In the genomic region with DNA sequence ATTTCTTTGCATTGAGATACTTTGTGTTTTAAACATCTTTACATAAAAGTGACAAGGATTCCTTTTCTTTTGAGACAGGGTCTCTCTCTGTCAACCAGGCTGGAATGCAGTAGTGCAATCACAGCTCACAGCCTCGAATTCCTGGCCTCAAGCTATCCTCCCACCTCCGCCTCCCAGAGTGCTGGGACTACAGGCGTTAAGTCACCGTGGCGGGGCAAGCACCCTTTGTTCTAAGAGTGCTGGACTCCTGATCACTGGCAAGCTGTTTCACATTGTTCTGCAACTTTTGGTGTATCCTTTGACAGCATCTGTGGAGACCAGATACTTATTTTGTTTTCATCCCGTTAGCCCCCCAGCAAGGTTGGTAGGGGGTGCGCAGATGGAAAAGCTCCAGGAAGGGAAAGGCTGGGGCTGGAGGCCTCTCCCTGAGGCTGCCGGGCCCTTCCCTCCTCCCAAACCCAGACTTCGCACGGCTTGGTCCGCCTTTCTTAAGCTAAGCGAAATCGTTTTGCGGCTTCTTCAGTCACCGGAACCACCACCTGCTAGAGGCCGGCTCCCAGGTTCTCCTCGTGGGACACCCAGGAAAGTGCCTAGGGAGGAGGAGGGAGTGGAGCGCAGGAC, we compare ENCODE assay signal across 9 cellular contexts. TPM values are rescaled to one million over a fixed set of nuclear protein-coding genes. Genes with fewer than 3 reads are reported as not detected.
DNase-seq lines count a peak whose midpoint lies in the region; ATAC-seq and TF ChIP-seq lines count a peak whose summit lies in the region.
"Had no signal": no experiment of that assay in that cellular context is flagged by ENCODE, and none has a peak within 500 bp of the region (broad histone marks: within the 10 kb centered on the region; RNA-seq: fewer than 3 reads in every experiment).

No MANE protein-coding gene starts in this region.

- H4K20me1 ChIP-seq in BLaER1 (peaks cover 31% of the 10 kb centered on the region), PC-3 (ENCODE audit: low read length) (no peaks in the 10 kb centered on the region), neural cell (ENCODE audit: insufficient read depth) (no peaks in the 10 kb centered on the region)

- H3K9me2 ChIP-seq in PC-3 (replicated peaks; ENCODE audit: low read length), result no peaks in the 10 kb centered on the region
- H3K9me2 ChIP-seq in neural cell (ENCODE audit: insufficient read depth, low read length), result no peaks in the 10 kb centered on the region

- TF ChIP-seq CTCF in PC-3 (conservative IDR thresholded peaks at IDR 0.05; ENCODE audit: low read depth, low read length) (no peak), neural cell (IDR thresholded peaks at IDR 0.05; ENCODE audit: poor library complexity, severe bottlenecking) (no peak)

- TSS peak; percentile 40 for BruUV-seq in PC-3 (replicated peaks; lab: Mats Ljungman, UMichigan)

- H2AFZ ChIP-seq in PC-3 (ENCODE audit: low read length), result peak overlapping the region; percentile 75
- H2AFZ ChIP-seq in neural cell (ENCODE audit: low read depth, low read length), result no peak overlapping the region

- H3K27ac ChIP-seq in BLaER1 (no peak overlapping the region), PC-3 (ENCODE audit: low read length) (no peak overlapping the region), epithelial cell of prostate (peak overlapping the region; percentile 96), neural cell (ENCODE audit: low read length) (no peak overlapping the region)
- H3K27ac ChIP-seq: KMS-11 had no signal

- H3K9ac ChIP-seq in BLaER1 (peak overlapping the region; percentile 53; the same call in 1 of the 2 replicates), PC-3 (ENCODE audit: low read length) (peak overlapping the region; percentile 68), neural cell (ENCODE audit: low read length) (no peak overlapping the region)
- H3K9ac ChIP-seq: KMS-11 had no signal

- H3K36me3 ChIP-seq in BLaER1, result no peaks in the 10 kb centered on the region
- no peaks in the 10 kb centered on the region for H3K36me3 ChIP-seq in PC-3 (ENCODE audit: low read depth, low read length)
- no peaks in the 10 kb centered on the region for H3K36me3 ChIP-seq in neural cell (ENCODE audit: insufficient read depth, low read length)

- TF ChIP-seq EP300 in neural cell (conservative IDR thresholded peaks at IDR 0.05; ENCODE audit: poor library complexity, severe bottlenecking), result no peak

- H3K4me1 ChIP-seq in BLaER1 (peaks cover 34% of the 10 kb centered on the region), PC-3 (ENCODE audit: insufficient read depth, low read length) (0 out of 2 replicates have a peak, but pooled peaks cover 4% of the 10 kb centered on the region)

- H3K79me2 ChIP-seq in PC-3 (ENCODE audit: low read length) (no peaks in the 10 kb centered on the region), neural cell (replicated peaks; ENCODE audit: insufficient read depth, low read length) (no peaks in the 10 kb centered on the region)

- no peak for TF ChIP-seq RAD21 in neural cell (conservative IDR thresholded peaks at IDR 0.05)

- intact Hi-C loops in PC-3 (cut with micrococcal nuclease), result no loop called here

- DNase-seq in PC-3 (no peak), epithelial cell of prostate (ENCODE audit: low read depth, low spot score) (no peak), NCI-H524 treated with DMSO at 0.1 percent for 48 hours (lab: John Stamatoyannopoulos, UW) (no peak), NCI-H1105 treated with DMSO at 0.1 percent for 48 hours (lab: John Stamatoyannopoulos, UW) (no peak), H4 (ENCODE audit: low spot score) (no peak)
- DNase-seq in central memory CD4-positive, alpha-beta T cell, result no peak

- H3K4me3 ChIP-seq in BLaER1 (peak overlapping the region; percentile 70), PC-3 (ENCODE audit: low read length) (peak overlapping the region; percentile 80), neural cell (ENCODE audit: low read length) (peak overlapping the region; percentile 54)

- H3F3A ChIP-seq in PC-3 (ENCODE audit: low read length, unreplicated experiment), result no peaks in the 10 kb centered on the region
- no peaks in the 10 kb centered on the region for H3F3A ChIP-seq in neural cell (ENCODE audit: insufficient read depth, low read length, poor library complexity, severe bottlenecking)

- H3K9me3 ChIP-seq in BLaER1 (no peaks in the 10 kb centered on the region), PC-3 (ENCODE audit: low read length) (no peaks in the 10 kb centered on the region), neural cell (ENCODE audit: low read length) (no peaks in the 10 kb centered on the region)

- ATAC-seq in PC-3, result peak; percentile 0; the same call in 1 of the 2 replicates

- H3K27me3 ChIP-seq in BLaER1 (peaks cover 81% of the 10 kb centered on the region), PC-3 (ENCODE audit: low read length) (no peaks in the 10 kb centered on the region), neural cell (ENCODE audit: insufficient read depth, low read depth, low read length) (peaks cover 51% of the 10 kb centered on the region)

- POLR2A ChIA-PET in PC-3 (lab: Charles Lee; ENCODE audit: unreplicated experiment), result no interaction called here

- CTCF ChIA-PET in PC-3 (lab: Charles Lee), result interaction anchor here (0.6 kb wide), 1 partner anchor 40 kb away, joined by 4 read pairs; no protein-coding TSS in a partner anchor

- H3K4me2 ChIP-seq in BLaER1 (peak overlapping the region; percentile 97), PC-3 (ENCODE audit: low read length) (peak overlapping the region; percentile 93), neural cell (ENCODE audit: low read length) (no peak overlapping the region)
- H3K4me2 ChIP-seq: KMS-11 had no signal

TF ChIP-seq in neural cell, 6 proteins besides CTCF, POLR2A, EP300 and RAD21:
- TF ChIP-seq TAF1 (IDR thresholded peaks at IDR 0.05; ENCODE audit: low read depth), result no peak
- peak; percentile 30 for TF ChIP-seq EZH2 (IDR thresholded peaks at IDR 0.05; ENCODE audit: borderline replicate concordance, insufficient read depth, low read length, poor library complexity, severe bottlenecking)
- TF ChIP-seq POLR2AphosphoS5 (IDR thresholded peaks at IDR 0.05), result no peak
- TF ChIP-seq SMC3 (conservative IDR thresholded peaks at IDR 0.05; ENCODE audit: poor library complexity), result no peak

RNA-seq across cellular contexts. Expression of a gene that starts 1.1 kb away (rescaled TPM):
- total RNA-seq in PC-3 (2014; rRNA removed), result 1.0 and 6.4 TPM in 2 replicates
- polyA plus RNA-seq in neural cell, result not detected in 2 replicates
- not detected in 2 replicates for polyA minus RNA-seq in neural cell
- 0.14 TPM in 1 of 2 replicates, not detected in the other for total RNA-seq in H4 (2014; rRNA removed; shearing (Covaris generic))

RNA-seq across cellular contexts. Expression of a gene that starts 44.7 kb away (rescaled TPM):
- total RNA-seq in PC-3 (2014; rRNA removed), result 0.86 and 2.5 TPM in 2 replicates
- polyA plus RNA-seq in neural cell, result 13.2 and 22.5 TPM in 2 replicates
- 3.4 and 4.5 TPM in 2 replicates for polyA minus RNA-seq in neural cell
- not detected in 2 replicates for total RNA-seq in H4 (2014; rRNA removed; shearing (Covaris generic))

RNA-seq across cellular contexts. Expression of a gene that starts 47.0 kb away (rescaled TPM):
- 0.40 and 0.62 TPM in 2 replicates for total RNA-seq in PC-3 (2014; rRNA removed)
- polyA plus RNA-seq in neural cell, result 9.6 and 12.9 TPM in 2 replicates
- polyA minus RNA-seq in neural cell, result 8.0 and 13.4 TPM in 2 replicates
- total RNA-seq in H4 (2014; rRNA removed; shearing (Covaris generic)), result 0.25 and 1.8 TPM in 2 replicates

RNA-seq across cellular contexts. Expression of a gene that starts 59.0 kb away (rescaled TPM):
- 2.6 and 4.1 TPM in 2 replicates for total RNA-seq in PC-3 (2014; rRNA removed)
- polyA plus RNA-seq in neural cell, result not detected in 2 replicates
- polyA minus RNA-seq in neural cell, result not detected in 2 replicates
- not detected in 2 replicates for total RNA-seq in H4 (2014; rRNA removed; shearing (Covaris generic))
